ENCODE assay signal across 16 cellular contexts in genomic region chr15:82943176-82943575, GRCh38. TPM values are rescaled to one million over a fixed set of nuclear protein-coding genes. Genes with fewer than 3 reads are reported as not detected.
DNase-seq lines count a peak whose midpoint lies in the region; ATAC-seq, FAIRE-seq and TF ChIP-seq lines count a peak whose summit lies in the region.
"Had no signal": no experiment of that assay in that cellular context is flagged by ENCODE, and none has a peak within 500 bp of the region (broad histone marks: within the 10 kb centered on the region; RNA-seq: fewer than 3 reads in every experiment).

No MANE protein-coding gene starts in this region.

- H3K27ac ChIP-seq in astrocyte (ENCODE audit: low read depth, low read length) (no peak overlapping the region), mesendoderm (ENCODE audit: low read depth, low read length) (no peak overlapping the region), tibial artery (no peak overlapping the region)

- no peak for FAIRE-seq in astrocyte (lab: Jason Lieb, UNC)

- H2BK5ac ChIP-seq in mesendoderm (ENCODE audit: low read length), result no peak overlapping the region

- H3K36me3 Mint-ChIP-seq in astrocyte (ENCODE audit: low read depth, unreplicated experiment), result no peaks in the 10 kb centered on the region
- peaks cover 26% of the 10 kb centered on the region for H3K36me3 Mint-ChIP-seq in activated T-helper 2 cell treated with anti-CD3 and anti-CD28 coated beads, Interferon-gamma antibody, Interleukin-2, Interleukin-4, amounts not matched to agents 10 μg/mL and 5 μg/mL and 100 μg/mL, durations not matched to agents 14 hours and 24 hours and 36 hours (ENCODE audit: low read depth)
- H3K36me3 Mint-ChIP-seq: brain had no signal

- no peak overlapping the region for H3K9ac ChIP-seq in astrocyte (ENCODE audit: low read length)
- H3K9ac ChIP-seq in mesendoderm (ENCODE audit: low read length), result no peak overlapping the region

- no peak overlapping the region for H3K4me2 ChIP-seq in astrocyte (ENCODE audit: low read length)
- H3K4me2 ChIP-seq in mesendoderm (ENCODE audit: low read length), result no peak overlapping the region

- no peaks in the 10 kb centered on the region for H4K20me1 ChIP-seq in astrocyte (ENCODE audit: insufficient read depth, low read length)

- no peak for ATAC-seq in GM18870 (IDR thresholded peaks at IDR 0.05; ENCODE audit: unreplicated experiment)
- ATAC-seq: stimulated activated naive CD8-positive, alpha-beta T cell treated with anti-CD3 and anti-CD28 coated beads, Interleukin-15, amount 100 ng/mL, for 72 hours had no signal

- intact Hi-C loops in activated T-helper 2 cell treated with anti-CD3 and anti-CD28 coated beads, Interferon-gamma antibody, Interleukin-2, Interleukin-4, amounts not matched to agents 10 μg/mL and 5 μg/mL and 100 μg/mL, durations not matched to agents 14 hours and 24 hours and 36 hours (cut with micrococcal nuclease), result no loop called here
- intact Hi-C loops in tibial artery (cut with DNase I; ENCODE audit: low total_unique reads), result no loop called here

- no peak overlapping the region for H3K4me3 ChIP-seq in AG10803 (ENCODE audit: low read length)
- H3K4me3 ChIP-seq in LNCaP clone FGC (ENCODE audit: low read depth, low read length), result no peak overlapping the region
- no peak overlapping the region for H3K4me3 ChIP-seq in astrocyte (ENCODE audit: insufficient read depth, low read depth, low read length)
- no peak overlapping the region for H3K4me3 ChIP-seq in mesendoderm (ENCODE audit: low read length)
- H3K4me3 ChIP-seq in tibial artery, result no peak overlapping the region
- H3K4me3 ChIP-seq: dorsolateral prefrontal cortex had no signal

- H2AFZ ChIP-seq in astrocyte (ENCODE audit: low read depth, low read length), result no peak overlapping the region

- no peak overlapping the region for H3K4ac ChIP-seq in mesendoderm (ENCODE audit: low read depth, low read length)

- H3K27me3 Mint-ChIP-seq in astrocyte (ENCODE audit: low read depth, unreplicated experiment), result peaks cover 5% of the 10 kb centered on the region
- H3K27me3 Mint-ChIP-seq in activated T-helper 2 cell treated with anti-CD3 and anti-CD28 coated beads, Interferon-gamma antibody, Interleukin-2, Interleukin-4, amounts not matched to agents 10 μg/mL and 5 μg/mL and 100 μg/mL, durations not matched to agents 14 hours and 24 hours and 36 hours (ENCODE audit: low read depth), result peaks cover 8% of the 10 kb centered on the region

- H3K4me1 ChIP-seq in astrocyte (ENCODE audit: insufficient read depth, low read length), result peaks cover 4% of the 10 kb centered on the region
- no peaks in the 10 kb centered on the region for H3K4me1 ChIP-seq in mesendoderm (ENCODE audit: control insufficient read depth, low read depth, low read length)
- H3K4me1 ChIP-seq in tibial artery, result peaks cover 0 to 4% (median 0%) of the 10 kb centered on the region in 4 donors

- peak overlapping the region; percentile 60 for H3K27ac Mint-ChIP-seq in astrocyte (ENCODE audit: unreplicated experiment)
- H3K27ac Mint-ChIP-seq in activated T-helper 2 cell treated with anti-CD3 and anti-CD28 coated beads, Interferon-gamma antibody, Interleukin-2, Interleukin-4, amounts not matched to agents 10 μg/mL and 5 μg/mL and 100 μg/mL, durations not matched to agents 14 hours and 24 hours and 36 hours, result no peak overlapping the region
- H3K27ac Mint-ChIP-seq: stimulated activated naive CD8-positive, alpha-beta T cell treated with anti-CD3 and anti-CD28 coated beads, Interleukin-15, amount 100 ng/mL, for 72 hours had no signal

- no peaks in the 10 kb centered on the region for H3K9me3 ChIP-seq in astrocyte (ENCODE audit: insufficient read depth, low read depth, low read length)
- H3K9me3 ChIP-seq in tibial artery, result no peaks in the 10 kb centered on the region

- no peaks in the 10 kb centered on the region for H3K27me3 ChIP-seq in astrocyte (ENCODE audit: insufficient read depth, low read length)
- no peaks in the 10 kb centered on the region for H3K27me3 ChIP-seq in mesendoderm (ENCODE audit: insufficient read depth, low read length, poor library complexity)
- H3K27me3 ChIP-seq in tibial artery, result peaks cover 0 to 5% of the 10 kb centered on the region in 2 donors
- H3K27me3 ChIP-seq: dorsolateral prefrontal cortex had no signal

- peak; percentile 6 for DNase-seq in AG10803 (ENCODE audit: low read depth)
- DNase-seq in LNCaP clone FGC (ENCODE audit: low read depth), result peak; percentile 43
- DNase-seq in astrocyte (ENCODE audit: low read depth), result no peak
- DNase-seq in mesendoderm, result peak; percentile 50
- DNase-seq in activated T-helper 2 cell treated with anti-CD3 and anti-CD28 coated beads, Interferon-gamma antibody, Interleukin-2, Interleukin-4, amounts not matched to agents 10 μg/mL and 5 μg/mL and 100 μg/mL, durations not matched to agents 14 hours and 24 hours and 36 hours (ENCODE audit: low spot score), result no peak
- DNase-seq in NCI-H2171 (lab: John Stamatoyannopoulos, UW), result no peak
- DNase-seq in tibial artery, result no peak
- DNase-seq: activated naive CD4-positive, alpha-beta T cell; GF-D8; hippocampal formation; NCI-H187 treated with DMSO at 0.1 percent for 48 hours; NCI-H510A; stimulated activated naive CD8-positive, alpha-beta T cell treated with anti-CD3 and anti-CD28 coated beads, Interleukin-15, amount 100 ng/mL, for 72 hours had no signal

- no peak overlapping the region for H2BK120ac ChIP-seq in mesendoderm (ENCODE audit: low read depth, low read length)

- no peak overlapping the region for H2BK15ac ChIP-seq in mesendoderm (replicated peaks; ENCODE audit: low read depth)

- H3K4me3 Mint-ChIP-seq in astrocyte (ENCODE audit: unreplicated experiment), result no peak overlapping the region
- no peak overlapping the region for H3K4me3 Mint-ChIP-seq in activated T-helper 2 cell treated with anti-CD3 and anti-CD28 coated beads, Interferon-gamma antibody, Interleukin-2, Interleukin-4, amounts not matched to agents 10 μg/mL and 5 μg/mL and 100 μg/mL, durations not matched to agents 14 hours and 24 hours and 36 hours (ENCODE audit: low read depth)
- H3K4me3 Mint-ChIP-seq: stimulated activated naive CD8-positive, alpha-beta T cell treated with anti-CD3 and anti-CD28 coated beads, Interleukin-15, amount 100 ng/mL, for 72 hours had no signal

- H4K5ac ChIP-seq in mesendoderm (ENCODE audit: low read length), result no peak overlapping the region

- no CpG with 5 or more reads among the region's 3 CpGs for WGBS in mesendoderm (ENCODE audit: extremely low coverage, insufficient coverage, low lambda C conversion rate)

- peaks cover 2% of the 10 kb centered on the region for H3K4me1 Mint-ChIP-seq in astrocyte (ENCODE audit: low read depth, unreplicated experiment)
- peaks cover 22% of the 10 kb centered on the region for H3K4me1 Mint-ChIP-seq in activated T-helper 2 cell treated with anti-CD3 and anti-CD28 coated beads, Interferon-gamma antibody, Interleukin-2, Interleukin-4, amounts not matched to agents 10 μg/mL and 5 μg/mL and 100 μg/mL, durations not matched to agents 14 hours and 24 hours and 36 hours (ENCODE audit: low read depth)
- H3K4me1 Mint-ChIP-seq: stimulated activated naive CD8-positive, alpha-beta T cell treated with anti-CD3 and anti-CD28 coated beads, Interleukin-15, amount 100 ng/mL, for 72 hours had no signal

- peaks cover 2% of the 10 kb centered on the region for H3K9me3 Mint-ChIP-seq in astrocyte (ENCODE audit: unreplicated experiment)
- no peaks in the 10 kb centered on the region for H3K9me3 Mint-ChIP-seq in activated T-helper 2 cell treated with anti-CD3 and anti-CD28 coated beads, Interferon-gamma antibody, Interleukin-2, Interleukin-4, amounts not matched to agents 10 μg/mL and 5 μg/mL and 100 μg/mL, durations not matched to agents 14 hours and 24 hours and 36 hours
- H3K9me3 Mint-ChIP-seq: brain; stimulated activated naive CD8-positive, alpha-beta T cell treated with anti-CD3 and anti-CD28 coated beads, Interleukin-15, amount 100 ng/mL, for 72 hours had no signal

- TF ChIP-seq CTCF in AG10803 (conservative IDR thresholded peaks at IDR 0.05; ENCODE audit: low read length) (no peak), LNCaP clone FGC (IDR thresholded peaks at IDR 0.05; ENCODE audit: control insufficient read depth, extremely low read depth, insufficient read depth) (0 out of 2 replicates have a peak, but pooled peaks have one; percentile 21), astrocyte (IDR thresholded peaks at IDR 0.05; ENCODE audit: insufficient read depth, low read depth, low read length) (no peak), tibial artery (IDR thresholded peaks at IDR 0.05) (no peak)

- H3K18ac ChIP-seq in mesendoderm (ENCODE audit: low read length), result no peak overlapping the region

- no peaks in the 10 kb centered on the region for H3K36me3 ChIP-seq in astrocyte (ENCODE audit: insufficient read depth, low read length)
- no peaks in the 10 kb centered on the region for H3K36me3 ChIP-seq in mesendoderm (ENCODE audit: control insufficient read depth, insufficient read depth, low read length)
- no peaks in the 10 kb centered on the region for H3K36me3 ChIP-seq in tibial artery

- H2AK5ac ChIP-seq in mesendoderm (ENCODE audit: low read length), result no peak overlapping the region

- H3K56ac ChIP-seq in mesendoderm (ENCODE audit: low read length), result no peak overlapping the region

- no peaks in the 10 kb centered on the region for H3K79me1 ChIP-seq in mesendoderm (ENCODE audit: low read length)

- no peak overlapping the region for H3K23ac ChIP-seq in mesendoderm (ENCODE audit: low read length)

- no peak overlapping the region for H4K8ac ChIP-seq in mesendoderm (ENCODE audit: low read depth, low read length)

- H3K79me2 ChIP-seq in astrocyte (ENCODE audit: insufficient read depth, low read length) (peaks cover 17% of the 10 kb centered on the region), mesendoderm (ENCODE audit: control insufficient read depth, insufficient read depth, low read length) (no peaks in the 10 kb centered on the region)

RNA-seq across cellular contexts. Expression of gene HOMER2, which starts 9.3 kb away (rescaled TPM):
- total RNA-seq in astrocyte, result 12.2 and 16.6 TPM in 2 replicates
- polyA plus RNA-seq in mesendoderm (2013, experiment 1 of 2), result 9.4 TPM
- polyA plus RNA-seq in mesendoderm (2013, experiment 2 of 2), result 10.7 TPM
- total RNA-seq in activated T-helper 2 cell treated with anti-CD3 and anti-CD28 coated beads, Interferon-gamma antibody, Interleukin-2, Interleukin-4, amounts not matched to agents 10 μg/mL and 5 μg/mL and 100 μg/mL, durations not matched to agents 14 hours and 24 hours and 36 hours, result 66.1 and 73.3 TPM in 2 replicates

RNA-seq across cellular contexts. Expression of gene RAMAC, which starts 42.8 kb away (rescaled TPM):
- total RNA-seq in astrocyte, result 44.4 and 44.7 TPM in 2 replicates
- polyA plus RNA-seq in mesendoderm (2013, experiment 1 of 2), result 36.6 TPM
- polyA plus RNA-seq in mesendoderm (2013, experiment 2 of 2), result 38.9 TPM
- total RNA-seq in activated T-helper 2 cell treated with anti-CD3 and anti-CD28 coated beads, Interferon-gamma antibody, Interleukin-2, Interleukin-4, amounts not matched to agents 10 μg/mL and 5 μg/mL and 100 μg/mL, durations not matched to agents 14 hours and 24 hours and 36 hours, result 21.2 and 22.7 TPM in 2 replicates

Comparison
In these comparisons a context has a peak if more than half of its experiments do, and no peak if none do; other contexts are left out.
1. DNase-seq: peak in AG10803 (single experiment), LNCaP clone FGC (single experiment) and mesendoderm (single experiment); none in astrocyte (single experiment), activated T-helper 2 cell treated with anti-CD3 and anti-CD28 coated beads, Interferon-gamma antibody, Interleukin-2, Interleukin-4, amounts not matched to agents 10 μg/mL and 5 μg/mL and 100 μg/mL, durations not matched to agents 14 hours and 24 hours and 36 hours (single experiment), NCI-H2171 (single experiment) and tibial artery (0 of 2).